Comparison of ENCODE assay signal across 6 cellular contexts in the genomic region with DNA sequence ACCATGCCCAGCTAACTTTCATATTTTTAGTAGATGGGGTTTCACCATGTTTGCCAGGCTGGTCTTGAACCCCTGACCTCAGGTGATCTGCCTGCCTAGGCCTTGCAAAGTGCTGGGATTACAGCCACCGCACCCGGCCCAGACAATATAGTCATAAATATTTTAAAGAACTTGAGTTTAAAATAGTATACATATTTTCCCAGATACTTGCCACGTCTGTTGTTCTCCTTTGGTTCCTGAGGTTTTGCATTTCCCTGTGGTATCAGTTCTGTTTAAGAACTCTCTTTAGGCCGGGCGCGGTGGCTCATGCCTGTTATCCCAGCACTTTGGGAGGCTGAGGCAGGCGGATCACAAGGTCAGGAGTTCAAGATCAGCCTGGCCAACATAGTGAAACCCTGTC. TPM values are rescaled to one million over a fixed set of nuclear protein-coding genes. Genes with fewer than 3 reads are reported as not detected.
DNase-seq lines count a peak whose midpoint lies in the region; ATAC-seq and TF ChIP-seq lines count a peak whose summit lies in the region.
"Not testable (repeated sequence)": the region's sequence is repeated elsewhere in the genome, so short reads cannot be mapped to it uniquely, and the experiment has no call there.

No MANE protein-coding gene starts in this region.

- intact Hi-C loops in posterior vena cava (cut with DNase I); testis (cut with DNase I; ENCODE audit: low total_unique reads): not testable (repeated sequence)

- WGBS in testis, 2 donors: 93% methylated on average over 7 of the region's 7 CpGs

- not testable (repeated sequence) for ATAC-seq in RWPE2 (ENCODE audit: low read depth)

- not testable (repeated sequence) for H3K4me1 ChIP-seq in RWPE2 (ENCODE audit: insufficient read depth, poor library complexity, severe bottlenecking); testis

- not testable (repeated sequence) for H3K36me3 ChIP-seq in RWPE2 (ENCODE audit: low read depth); testis (ENCODE audit: low read depth, missing control alignments)

- H3K27ac ChIP-seq in RWPE2 (ENCODE audit: poor library complexity, severe bottlenecking); testis: not testable (repeated sequence)

- not testable (repeated sequence) for TF ChIP-seq CTCF in RWPE2 (IDR thresholded peaks at IDR 0.05; ENCODE audit: poor library complexity, severe bottlenecking); testis (IDR thresholded peaks at IDR 0.05)

- not testable (repeated sequence) for H3K9me3 ChIP-seq in RWPE2 (ENCODE audit: severe bottlenecking); testis

- not testable (repeated sequence) for H3K4me3 ChIP-seq in RWPE2 (ENCODE audit: severe bottlenecking); testis

- H3K27me3 ChIP-seq in RWPE2 (ENCODE audit: insufficient read depth, poor library complexity, severe bottlenecking); testis: not testable (repeated sequence)

- DNase-seq in RWPE2 (ENCODE audit: low spot score): peak; percentile 16
- peak; percentile 6 to 7 for DNase-seq in activated T-cell treated with anti-CD3 and anti-CD28 coated beads, Interleukin-2, amount 50 U/mL, for 48 hours
- peak; percentile 7 for DNase-seq in ecto neural progenitor cell (ENCODE audit: low spot score)
- DNase-seq in mesenteric fat pad (ENCODE audit: low spot score): peak; percentile 62
- peak; percentile 22 for DNase-seq in posterior vena cava (ENCODE audit: low spot score)
- peak; percentile 7 for DNase-seq in testis

- TF ChIP-seq POLR2A in testis (IDR thresholded peaks at IDR 0.05): not testable (repeated sequence)

RNA-seq across cellular contexts. Expression of a gene that starts 58.4 kb away (rescaled TPM):
- total RNA-seq in mesenteric fat pad: 58.5 TPM
- 10 to 100 TPM; 52.6 to 54.2 TPM for total RNA-seq in posterior vena cava
- 100 to 1,000 TPM; 120 to 122 TPM for total RNA-seq in testis
- 111 TPM for polyA plus RNA-seq in testis (ENCODE audit: insufficient read depth, low read depth, low replicate concordance)

Comparison
In these comparisons a context has a peak if more than half of its experiments do, and no peak if none do; other contexts are left out.
1. DNase-seq: peak in every context shown above with its lines; median percentile 62 in mesenteric fat pad; 22 in posterior vena cava; 16 in RWPE2; 7 in ecto neural progenitor cell; 7 in testis; 6 in activated T-cell treated with anti-CD3 and anti-CD28 coated beads, Interleukin-2, amount 50 U/mL, for 48 hours.